Comparison of ENCODE assay signal across 23 cellular contexts in genomic region chr2:163897799-163898198, GRCh38.
"Had no signal": no experiment of that assay in that cellular context is flagged by ENCODE, and none has a peak within 500 bp of the region (broad histone marks: within the 10 kb centered on the region; RNA-seq: fewer than 3 reads in every experiment).

No MANE protein-coding gene starts in this region.

- H3K9me3 ChIP-seq: neutrophil, ovary, right lobe of liver, vagina had no signal

- H3K4me1 ChIP-seq: heart left ventricle, left ventricle myocardium inferior, right atrium auricular region, right lobe of liver, tibial nerve, vagina had no signal

- H3K36me3 ChIP-seq: heart left ventricle, left ventricle myocardium inferior, neutrophil, ovary, right atrium auricular region, right lobe of liver, tibial nerve, vagina had no signal

- H3K27me3 ChIP-seq: heart left ventricle, neutrophil, ovary, right atrium auricular region, right lobe of liver, tibial nerve, vagina had no signal

- H3K4me3 ChIP-seq: heart left ventricle, left ventricle myocardium inferior, lung, mucosa of descending colon, ovary, right atrium auricular region, right lobe of liver, skin epidermis, tibial nerve, vagina had no signal

- H3K27ac ChIP-seq: heart left ventricle, left ventricle myocardium inferior, neutrophil, ovary, right atrium auricular region, right lobe of liver, skin epidermis, tibial nerve, vagina had no signal

- FAIRE-seq: islet of Langerhans had no signal

- DNase-seq: heart left ventricle; hypothalamus; immature natural killer cell; left ventricle myocardium inferior; midbrain; mucosa of descending colon; naive thymus-derived CD4-positive, alpha-beta T cell; ovary; right lobe of liver; stimulated activated CD4-positive, alpha-beta T cell treated with anti-CD3 and anti-CD28 coated beads, Interleukin-1b, Interleukin-23, amount 100 ng/mL, for 48 hours; stimulated activated CD4-positive, alpha-beta T cell treated with anti-CD3 and anti-CD28 coated beads, Interleukin-2, amount 100 ng/mL, for 48 hours; stimulated activated CD4-positive, alpha-beta T cell treated with anti-CD3 and anti-CD28 coated beads, Interleukin-4, amount 100 ng/mL, for 4 hours; stimulated activated CD8-positive, alpha-beta memory T cell treated with anti-CD3 and anti-CD28 coated beads, Interleukin-4, amount 100 ng/mL, for 48 hours; stimulated activated naive CD4-positive, alpha-beta T cell treated with Interleukin-2 at 50 U/mL for 16 hours; stimulated activated naive CD8-positive, alpha-beta T cell treated with anti-CD3 and anti-CD28 coated beads, Interleukin-15, amount 100 ng/mL, for 72 hours; substantia nigra had no signal
